ENCODE assay signal across 13 cellular contexts in genomic region chr9:89437772-89438171, GRCh38.
DNase-seq lines count a peak whose midpoint lies in the region; FAIRE-seq lines count a peak whose summit lies in the region.
"Had no signal": no experiment of that assay in that cellular context is flagged by ENCODE, and none has a peak within 500 bp of the region (broad histone marks: within the 10 kb centered on the region; RNA-seq: fewer than 3 reads in every experiment).

No MANE protein-coding gene starts in this region.

- H3K36me3 Mint-ChIP-seq in activated naive CD4-positive, alpha-beta T cell treated with anti-CD3 and anti-CD28 coated beads, Interleukin-2, amount 50 U/mL, for 24 hours: peaks cover 3% of the 10 kb centered on the region
- peaks cover 34% of the 10 kb centered on the region for H3K36me3 Mint-ChIP-seq in activated T-helper 1 cell treated with anti-CD3 and anti-CD28 coated beads, Interleukin-12 subunit alpha, Interleukin-12 subunit beta, Interleukin-2, Interleukin-4 antibody, amounts not matched to agents 30 ng/mL and 10 ng/mL and 1 ng/mL, durations not matched to agents 14 hours and 24 hours and 36 hours (ENCODE audit: low read depth)

- no peaks in the 10 kb centered on the region for H3K27me3 Mint-ChIP-seq in activated naive CD4-positive, alpha-beta T cell treated with anti-CD3 and anti-CD28 coated beads, Interleukin-2, amount 50 U/mL, for 24 hours
- no peaks in the 10 kb centered on the region for H3K27me3 Mint-ChIP-seq in activated T-helper 1 cell treated with anti-CD3 and anti-CD28 coated beads, Interleukin-12 subunit alpha, Interleukin-12 subunit beta, Interleukin-2, Interleukin-4 antibody, amounts not matched to agents 30 ng/mL and 10 ng/mL and 1 ng/mL, durations not matched to agents 14 hours and 24 hours and 36 hours (ENCODE audit: insufficient read depth)

- no peaks in the 10 kb centered on the region for H3K9me3 Mint-ChIP-seq in activated naive CD4-positive, alpha-beta T cell treated with anti-CD3 and anti-CD28 coated beads, Interleukin-2, amount 50 U/mL, for 24 hours
- H3K9me3 Mint-ChIP-seq in activated T-helper 1 cell treated with anti-CD3 and anti-CD28 coated beads, Interleukin-12 subunit alpha, Interleukin-12 subunit beta, Interleukin-2, Interleukin-4 antibody, amounts not matched to agents 30 ng/mL and 10 ng/mL and 1 ng/mL, durations not matched to agents 14 hours and 24 hours and 36 hours: no peaks in the 10 kb centered on the region

- H3K27ac Mint-ChIP-seq in activated naive CD4-positive, alpha-beta T cell treated with anti-CD3 and anti-CD28 coated beads, Interleukin-2, amount 50 U/mL, for 24 hours: peak overlapping the region; percentile 94
- H3K27ac Mint-ChIP-seq in activated T-helper 1 cell treated with anti-CD3 and anti-CD28 coated beads, Interleukin-12 subunit alpha, Interleukin-12 subunit beta, Interleukin-2, Interleukin-4 antibody, amounts not matched to agents 30 ng/mL and 10 ng/mL and 1 ng/mL, durations not matched to agents 14 hours and 24 hours and 36 hours: peak overlapping the region; percentile 80

- H3K36me3 ChIP-seq in mucosa of rectum (ENCODE audit: control insufficient read depth in 2 of 2, insufficient read depth in 2 of 2, low read length in 2 of 2) (no peaks in the 10 kb centered on the region), small intestine (ENCODE audit: control insufficient read depth in 2 of 2, insufficient read depth in 2 of 2, low read length in 2 of 2) (no peaks in the 10 kb centered on the region)

- peak overlapping the region; percentile 36 to 65 for H3K27ac ChIP-seq in mucosa of rectum (ENCODE audit: low read depth in 2 of 2, low read length in 2 of 2)
- peak overlapping the region in 1 of 2 donors; percentile 16 for H3K27ac ChIP-seq in small intestine (ENCODE audit: low read depth in 1 of 2, low read length in 1 of 2)

- peaks cover 90% of the 10 kb centered on the region for H3K4me1 Mint-ChIP-seq in activated naive CD4-positive, alpha-beta T cell treated with anti-CD3 and anti-CD28 coated beads, Interleukin-2, amount 50 U/mL, for 24 hours
- peaks cover 78% of the 10 kb centered on the region for H3K4me1 Mint-ChIP-seq in activated T-helper 1 cell treated with anti-CD3 and anti-CD28 coated beads, Interleukin-12 subunit alpha, Interleukin-12 subunit beta, Interleukin-2, Interleukin-4 antibody, amounts not matched to agents 30 ng/mL and 10 ng/mL and 1 ng/mL, durations not matched to agents 14 hours and 24 hours and 36 hours (ENCODE audit: low read depth)

- H3K9me3 ChIP-seq in mucosa of rectum (ENCODE audit: control insufficient read depth in 2 of 2, low read length in 2 of 2): no peaks in the 10 kb centered on the region
- H3K9me3 ChIP-seq in small intestine (ENCODE audit: control insufficient read depth, low read depth): no peaks in the 10 kb centered on the region
- H3K9me3 ChIP-seq: SK-N-SH had no signal

- peak overlapping the region in 1 of 2 donors; percentile 4 for H3K4me3 ChIP-seq in mucosa of rectum (ENCODE audit: low read length in 2 of 2)
- H3K4me3 ChIP-seq in small intestine (ENCODE audit: low read depth in 1 of 2, low read length in 2 of 2): no peak overlapping the region

- WGBS in small intestine, 3 donors: 46 to 75% (median 66%) methylated on average over 5 of the region's 5 CpGs

- peaks cover 51 to 60% of the 10 kb centered on the region in 2 donors for H3K4me1 ChIP-seq in mucosa of rectum (ENCODE audit: control insufficient read depth in 2 of 2, insufficient read depth in 2 of 2, low read length in 2 of 2)
- peaks cover 0 to 5% of the 10 kb centered on the region in 2 donors for H3K4me1 ChIP-seq in small intestine (ENCODE audit: control insufficient read depth in 2 of 2, insufficient read depth in 1 of 2, low read depth in 1 of 2, low read length in 1 of 2)

- H3K27me3 ChIP-seq in mucosa of rectum (ENCODE audit: control insufficient read depth in 2 of 2, insufficient read depth in 2 of 2, low read length in 2 of 2): no peaks in the 10 kb centered on the region
- H3K27me3 ChIP-seq in small intestine (ENCODE audit: control insufficient read depth in 2 of 2, insufficient read depth in 2 of 2, low read length in 2 of 2): no peaks in the 10 kb centered on the region

- H3K9ac ChIP-seq in mucosa of rectum (ENCODE audit: low read depth in 1 of 2, low read length in 2 of 2): peak overlapping the region in 1 of 2 donors; percentile 10
- H3K9ac ChIP-seq: SK-N-SH had no signal

- peak overlapping the region; percentile 60 for H3K4me3 Mint-ChIP-seq in activated naive CD4-positive, alpha-beta T cell treated with anti-CD3 and anti-CD28 coated beads, Interleukin-2, amount 50 U/mL, for 24 hours
- no peak overlapping the region for H3K4me3 Mint-ChIP-seq in activated T-helper 1 cell treated with anti-CD3 and anti-CD28 coated beads, Interleukin-12 subunit alpha, Interleukin-12 subunit beta, Interleukin-2, Interleukin-4 antibody, amounts not matched to agents 30 ng/mL and 10 ng/mL and 1 ng/mL, durations not matched to agents 14 hours and 24 hours and 36 hours

- DNase-seq in activated naive CD4-positive, alpha-beta T cell treated with anti-CD3 and anti-CD28 coated beads, Interleukin-2, amount 50 U/mL, for 16 hours: no peak
- no peak for DNase-seq in activated T-helper 1 cell treated with anti-CD3 and anti-CD28 coated beads, Interleukin-12 subunit alpha, Interleukin-12 subunit beta, Interleukin-2, Interleukin-4 antibody, amounts not matched to agents 30 ng/mL and 10 ng/mL and 1 ng/mL, durations not matched to agents 14 hours and 24 hours and 36 hours (ENCODE audit: low spot score)
- DNase-seq in DMS153 treated with DMSO at 0.1 percent for 48 hours (lab: John Stamatoyannopoulos, UW; ENCODE audit: unreplicated experiment): no peak
- DNase-seq in EL: no peak
- no peak for DNase-seq in NCI-H2081 treated with DMSO at 0.1 percent for 48 hours (lab: John Stamatoyannopoulos, UW)
- no peak for DNase-seq in small intestine
- DNase-seq: amniotic stem cell, C1 segment of cervical spinal cord, foreskin melanocyte, midbrain, SK-N-SH had no signal

- intact Hi-C loops in activated T-helper 1 cell treated with anti-CD3 and anti-CD28 coated beads, Interleukin-12 subunit alpha, Interleukin-12 subunit beta, Interleukin-2, Interleukin-4 antibody, amounts not matched to agents 30 ng/mL and 10 ng/mL and 1 ng/mL, durations not matched to agents 14 hours and 24 hours and 36 hours (cut with micrococcal nuclease): loop anchor here (1.0 kb wide), 1 partner anchor 8 kb away; no protein-coding TSS in a partner anchor

- FAIRE-seq in small intestine (lab: Jason Lieb, UNC): no peak
